2 cellular contexts compared by ENCODE assay signal in the genomic region with DNA sequence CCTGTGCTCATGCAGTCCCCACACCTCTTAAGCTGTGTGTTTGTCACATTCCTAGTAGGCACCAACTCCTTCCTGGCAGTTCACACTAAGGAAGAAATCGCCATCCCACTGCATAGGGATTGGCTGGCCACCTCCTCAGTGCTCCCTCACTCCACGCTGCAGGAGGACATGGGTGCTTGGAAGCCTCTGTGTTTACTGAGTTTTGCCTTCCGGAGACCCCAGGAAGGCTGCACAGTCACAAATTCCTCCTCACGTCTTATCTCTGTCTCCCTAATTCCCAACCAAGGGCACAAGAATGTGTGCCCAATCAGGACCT.
TF ChIP-seq lines count a peak whose summit lies in the region.

No MANE protein-coding gene starts in this region.

TF ChIP-seq in HepG2, 621 proteins besides CTCF, POLR2A, EP300 and RAD21 (continued from another document):
- TF ChIP-seq SMAD9 (CRISPR knock-in tag; IDR thresholded peaks at IDR 0.05) (no peak), ZNF205 (CRISPR knock-in tag; IDR thresholded peaks at IDR 0.05) (no peak), YEATS2 (CRISPR knock-in tag; IDR thresholded peaks at IDR 0.05; ENCODE audit: borderline replicate concordance) (no peak), EED (CRISPR knock-in tag; IDR thresholded peaks at IDR 0.05) (no peak)
- TF ChIP-seq, protein P1, sequence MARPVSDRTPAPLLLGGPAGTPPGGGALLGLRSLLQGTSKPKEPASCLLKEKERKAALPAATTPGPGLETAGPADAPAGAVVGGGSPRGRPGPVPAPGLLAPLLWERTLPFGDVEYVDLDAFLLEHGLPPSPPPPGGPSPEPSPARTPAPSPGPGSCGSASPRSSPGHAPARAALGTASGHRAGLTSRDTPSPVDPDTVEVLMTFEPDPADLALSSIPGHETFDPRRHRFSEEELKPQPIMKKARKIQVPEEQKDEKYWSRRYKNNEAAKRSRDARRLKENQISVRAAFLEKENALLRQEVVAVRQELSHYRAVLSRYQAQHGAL (CRISPR knock-in tag; IDR thresholded peaks at IDR 0.05; ENCODE audit: not compliant biosample characterization): no peak

TF ChIP-seq in WTC11, 78 proteins besides CTCF, POLR2A, EP300 and RAD21 (continued from another document):
- TF ChIP-seq, protein P2, sequence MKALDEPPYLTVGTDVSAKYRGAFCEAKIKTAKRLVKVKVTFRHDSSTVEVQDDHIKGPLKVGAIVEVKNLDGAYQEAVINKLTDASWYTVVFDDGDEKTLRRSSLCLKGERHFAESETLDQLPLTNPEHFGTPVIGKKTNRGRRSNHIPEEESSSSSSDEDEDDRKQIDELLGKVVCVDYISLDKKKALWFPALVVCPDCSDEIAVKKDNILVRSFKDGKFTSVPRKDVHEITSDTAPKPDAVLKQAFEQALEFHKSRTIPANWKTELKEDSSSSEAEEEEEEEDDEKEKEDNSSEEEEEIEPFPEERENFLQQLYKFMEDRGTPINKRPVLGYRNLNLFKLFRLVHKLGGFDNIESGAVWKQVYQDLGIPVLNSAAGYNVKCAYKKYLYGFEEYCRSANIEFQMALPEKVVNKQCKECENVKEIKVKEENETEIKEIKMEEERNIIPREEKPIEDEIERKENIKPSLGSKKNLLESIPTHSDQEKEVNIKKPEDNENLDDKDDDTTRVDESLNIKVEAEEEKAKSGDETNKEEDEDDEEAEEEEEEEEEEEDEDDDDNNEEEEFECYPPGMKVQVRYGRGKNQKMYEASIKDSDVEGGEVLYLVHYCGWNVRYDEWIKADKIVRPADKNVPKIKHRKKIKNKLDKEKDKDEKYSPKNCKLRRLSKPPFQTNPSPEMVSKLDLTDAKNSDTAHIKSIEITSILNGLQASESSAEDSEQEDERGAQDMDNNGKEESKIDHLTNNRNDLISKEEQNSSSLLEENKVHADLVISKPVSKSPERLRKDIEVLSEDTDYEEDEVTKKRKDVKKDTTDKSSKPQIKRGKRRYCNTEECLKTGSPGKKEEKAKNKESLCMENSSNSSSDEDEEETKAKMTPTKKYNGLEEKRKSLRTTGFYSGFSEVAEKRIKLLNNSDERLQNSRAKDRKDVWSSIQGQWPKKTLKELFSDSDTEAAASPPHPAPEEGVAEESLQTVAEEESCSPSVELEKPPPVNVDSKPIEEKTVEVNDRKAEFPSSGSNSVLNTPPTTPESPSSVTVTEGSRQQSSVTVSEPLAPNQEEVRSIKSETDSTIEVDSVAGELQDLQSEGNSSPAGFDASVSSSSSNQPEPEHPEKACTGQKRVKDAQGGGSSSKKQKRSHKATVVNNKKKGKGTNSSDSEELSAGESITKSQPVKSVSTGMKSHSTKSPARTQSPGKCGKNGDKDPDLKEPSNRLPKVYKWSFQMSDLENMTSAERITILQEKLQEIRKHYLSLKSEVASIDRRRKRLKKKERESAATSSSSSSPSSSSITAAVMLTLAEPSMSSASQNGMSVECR (CRISPR knock-in tag; IDR thresholded peaks at IDR 0.05; ENCODE audit: borderline replicate concordance): no peak
- TF ChIP-seq, protein P3, sequence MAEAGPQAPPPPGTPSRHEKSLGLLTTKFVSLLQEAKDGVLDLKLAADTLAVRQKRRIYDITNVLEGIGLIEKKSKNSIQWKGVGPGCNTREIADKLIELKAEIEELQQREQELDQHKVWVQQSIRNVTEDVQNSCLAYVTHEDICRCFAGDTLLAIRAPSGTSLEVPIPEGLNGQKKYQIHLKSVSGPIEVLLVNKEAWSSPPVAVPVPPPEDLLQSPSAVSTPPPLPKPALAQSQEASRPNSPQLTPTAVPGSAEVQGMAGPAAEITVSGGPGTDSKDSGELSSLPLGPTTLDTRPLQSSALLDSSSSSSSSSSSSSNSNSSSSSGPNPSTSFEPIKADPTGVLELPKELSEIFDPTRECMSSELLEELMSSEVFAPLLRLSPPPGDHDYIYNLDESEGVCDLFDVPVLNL (CRISPR knock-in tag; IDR thresholded peaks at IDR 0.05; ENCODE audit: borderline replicate concordance, low read depth): no peak
- no peak for TF ChIP-seq OVOL2 (CRISPR knock-in tag; IDR thresholded peaks at IDR 0.05; ENCODE audit: borderline replicate concordance)
